Comparison of ENCODE assay signal across 1 cellular context in the genomic region with DNA sequence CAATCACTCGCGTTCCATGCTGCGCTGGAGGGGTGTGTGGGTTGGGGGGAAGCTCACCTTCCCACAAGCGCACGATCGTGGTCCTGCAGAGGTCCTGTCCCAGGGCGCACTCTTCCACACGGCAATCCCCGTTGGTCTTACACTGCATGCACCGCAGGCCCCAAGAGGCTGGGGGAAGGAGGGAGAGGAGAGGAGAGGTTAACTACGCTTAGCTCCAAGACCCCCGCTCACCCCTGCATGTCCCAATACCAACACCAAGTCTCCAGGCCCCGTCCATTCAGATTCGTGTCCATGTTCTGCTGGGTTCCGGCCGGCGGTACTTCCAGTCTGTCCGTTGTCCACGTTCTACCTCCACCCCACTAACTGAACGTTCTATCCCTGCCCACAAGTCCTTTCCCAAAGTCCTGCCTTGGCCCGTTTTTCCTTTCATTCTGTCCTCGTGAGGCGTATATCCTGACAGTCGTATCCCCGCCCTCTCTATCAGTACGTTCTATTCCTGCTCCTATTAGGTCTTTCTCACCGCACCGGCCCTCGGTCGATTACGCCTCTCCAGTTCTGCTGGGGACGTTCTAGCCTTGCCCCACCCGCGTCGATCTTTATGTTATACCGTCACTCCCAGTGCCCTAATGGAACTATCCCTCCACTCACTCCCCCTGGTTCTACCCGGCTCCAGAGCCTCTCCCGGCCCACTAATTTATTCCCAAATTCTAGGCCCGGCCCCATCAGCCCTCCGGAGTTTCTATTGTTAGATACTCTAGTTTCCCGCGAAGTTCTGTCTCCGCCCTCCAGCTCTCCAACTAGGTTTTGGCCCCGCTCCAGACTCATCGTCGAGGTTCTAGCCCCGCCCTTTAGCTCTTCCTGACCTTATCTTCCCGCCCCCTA.
TF ChIP-seq lines count a peak whose summit lies in the region.

No MANE protein-coding gene starts in this region.

TF ChIP-seq in K562, 482 proteins besides CTCF, POLR2A, EP300 and RAD21 (continued from another document and continues in another):
- 0 out of 2 replicates have a peak, but pooled peaks have one; percentile 16 for TF ChIP-seq ARID4B (CRISPR knock-in tag; IDR thresholded peaks at IDR 0.05)
- peak; percentile 38 for TF ChIP-seq DPF2 (IDR thresholded peaks at IDR 0.05)
- TF ChIP-seq FOXP1 (CRISPR knock-in tag; IDR thresholded peaks at IDR 0.05), result 0 out of 2 replicates have a peak, but pooled peaks have one; percentile 41
- TF ChIP-seq HMBOX1 (IDR thresholded peaks at IDR 0.05), result no peak
- TF ChIP-seq LCOR (CRISPR knock-in tag; IDR thresholded peaks at IDR 0.05), result 0 out of 2 replicates have a peak, but pooled peaks have one; percentile 43
- TF ChIP-seq TAL1 (IDR thresholded peaks at IDR 0.05), result no peak
- TF ChIP-seq ZNF318 (IDR thresholded peaks at IDR 0.05; ENCODE audit: borderline replicate concordance in 1 of 2, low read depth in 1 of 2), result no peak
- TF ChIP-seq ZNF584 (CRISPR knock-in tag; IDR thresholded peaks at IDR 0.05; ENCODE audit: low read depth), result no peak
- TF ChIP-seq CBX5 (IDR thresholded peaks at IDR 0.05; ENCODE audit: borderline replicate concordance, low read depth), result no peak
- TF ChIP-seq PHTF2 (CRISPR knock-in tag; IDR thresholded peaks at IDR 0.05), result no peak
- TF ChIP-seq EP400 (IDR thresholded peaks at IDR 0.05), result peak; percentile 45
- no peak for TF ChIP-seq TCFL5 (CRISPR knock-in tag; conservative IDR thresholded peaks at IDR 0.05)
- TF ChIP-seq SOX6 (IDR thresholded peaks at IDR 0.05), result peak; percentile 65; the same call in 1 of the 2 replicates
- no peak for TF ChIP-seq RBM14 (IDR thresholded peaks at IDR 0.05; ENCODE audit: borderline replicate concordance, insufficient read depth, low read depth, low read length)
- 0 out of 2 replicates have a peak, but pooled peaks have one; percentile 61 for TF ChIP-seq NR2F6 (CRISPR knock-in tag; IDR thresholded peaks at IDR 0.05)
- TF ChIP-seq SP1 (CRISPR knock-in tag; IDR thresholded peaks at IDR 0.05), result peak; percentile 21; the same call in 1 of the 2 replicates
- no peak for TF ChIP-seq NEUROD1 (IDR thresholded peaks at IDR 0.05; ENCODE audit: borderline replicate concordance, low read depth, low read length, partially characterized antibody)
- TF ChIP-seq SMARCA4 (IDR thresholded peaks at IDR 0.05), result peak; percentile 48
- peak; percentile 1 for TF ChIP-seq ZFP36 (IDR thresholded peaks at IDR 0.05; ENCODE audit: low read depth, low read length, partially characterized antibody)
- no peak for TF ChIP-seq NR4A1 (CRISPR knock-in tag; IDR thresholded peaks at IDR 0.05)
- no peak for TF ChIP-seq NR4A1 (tag; IDR thresholded peaks at IDR 0.05)
- TF ChIP-seq E2F6 (IDR thresholded peaks at IDR 0.05; ENCODE audit: borderline replicate concordance in 1 of 2, extremely low read depth in 1 of 2, insufficient read depth in 1 of 2, insufficient read length in 1 of 2, low read depth in 1 of 2, low read length in 1 of 2, poor library complexity in 1 of 2, severe bottlenecking in 1 of 2), result peak; percentile 37 to 48
- TF ChIP-seq THRB (CRISPR knock-in tag; conservative IDR thresholded peaks at IDR 0.05), result peak; percentile 60; the same call in 1 of the 2 replicates
- no peak for TF ChIP-seq E2F5 (CRISPR knock-in tag; IDR thresholded peaks at IDR 0.05)
- no peak for TF ChIP-seq C11orf30 (IDR thresholded peaks at IDR 0.05; ENCODE audit: low read depth)
- TF ChIP-seq ZNF408 (CRISPR knock-in tag; IDR thresholded peaks at IDR 0.05; ENCODE audit: low read depth), result no peak
- peak; percentile 50; the same call in 1 of the 2 replicates for TF ChIP-seq POLR2AphosphoS5 (IDR thresholded peaks at IDR 0.05; ENCODE audit: control insufficient read depth, insufficient read depth, low read depth, low read length)
- TF ChIP-seq RBBP5 (IDR thresholded peaks at IDR 0.05; ENCODE audit: borderline replicate concordance, insufficient read depth, low read length, poor library complexity, severe bottlenecking), result peak; percentile 47
- peak; percentile 66 for TF ChIP-seq ZFX (CRISPR knock-in tag; IDR thresholded peaks at IDR 0.05)
- TF ChIP-seq SETDB1 (IDR thresholded peaks at IDR 0.05; ENCODE audit: low read length), result no peak
- no peak for TF ChIP-seq HMG20B (CRISPR knock-in tag; IDR thresholded peaks at IDR 0.05)
- 0 out of 2 replicates have a peak, but pooled peaks have one; percentile 23 for TF ChIP-seq CTBP1 (IDR thresholded peaks at IDR 0.05; ENCODE audit: borderline replicate concordance)
- peak; percentile 56; the same call in 1 of the 2 replicates for TF ChIP-seq HDAC2 (IDR thresholded peaks at IDR 0.05)
- TF ChIP-seq NFATC3 (IDR thresholded peaks at IDR 0.05), result no peak
- no peak for TF ChIP-seq HNRNPLL (IDR thresholded peaks at IDR 0.05; ENCODE audit: low read depth, low read length, poor library complexity, severe bottlenecking)
- TF ChIP-seq MTA3 (IDR thresholded peaks at IDR 0.05; ENCODE audit: borderline replicate concordance), result 0 out of 2 replicates have a peak, but pooled peaks have one; percentile 20
- TF ChIP-seq, protein P1, sequence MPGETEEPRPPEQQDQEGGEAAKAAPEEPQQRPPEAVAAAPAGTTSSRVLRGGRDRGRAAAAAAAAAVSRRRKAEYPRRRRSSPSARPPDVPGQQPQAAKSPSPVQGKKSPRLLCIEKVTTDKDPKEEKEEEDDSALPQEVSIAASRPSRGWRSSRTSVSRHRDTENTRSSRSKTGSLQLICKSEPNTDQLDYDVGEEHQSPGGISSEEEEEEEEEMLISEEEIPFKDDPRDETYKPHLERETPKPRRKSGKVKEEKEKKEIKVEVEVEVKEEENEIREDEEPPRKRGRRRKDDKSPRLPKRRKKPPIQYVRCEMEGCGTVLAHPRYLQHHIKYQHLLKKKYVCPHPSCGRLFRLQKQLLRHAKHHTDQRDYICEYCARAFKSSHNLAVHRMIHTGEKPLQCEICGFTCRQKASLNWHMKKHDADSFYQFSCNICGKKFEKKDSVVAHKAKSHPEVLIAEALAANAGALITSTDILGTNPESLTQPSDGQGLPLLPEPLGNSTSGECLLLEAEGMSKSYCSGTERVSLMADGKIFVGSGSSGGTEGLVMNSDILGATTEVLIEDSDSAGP (CRISPR knock-in tag; IDR thresholded peaks at IDR 0.05), result no peak
- TF ChIP-seq ZZZ3 (IDR thresholded peaks at IDR 0.05), result 0 out of 2 replicates have a peak, but pooled peaks have one; percentile 46
- no peak for TF ChIP-seq SAFB (IDR thresholded peaks at IDR 0.05; ENCODE audit: borderline replicate concordance, low read depth, low read length)
- peak; percentile 70 for TF ChIP-seq L3MBTL2 (IDR thresholded peaks at IDR 0.05)
- TF ChIP-seq COPS2 (conservative IDR thresholded peaks at IDR 0.05), result no peak
- TF ChIP-seq BCOR (IDR thresholded peaks at IDR 0.05), result 0 out of 2 replicates have a peak, but pooled peaks have one; percentile 6
